Comparison of ENCODE assay signal across 8 cellular contexts in the genomic region with DNA sequence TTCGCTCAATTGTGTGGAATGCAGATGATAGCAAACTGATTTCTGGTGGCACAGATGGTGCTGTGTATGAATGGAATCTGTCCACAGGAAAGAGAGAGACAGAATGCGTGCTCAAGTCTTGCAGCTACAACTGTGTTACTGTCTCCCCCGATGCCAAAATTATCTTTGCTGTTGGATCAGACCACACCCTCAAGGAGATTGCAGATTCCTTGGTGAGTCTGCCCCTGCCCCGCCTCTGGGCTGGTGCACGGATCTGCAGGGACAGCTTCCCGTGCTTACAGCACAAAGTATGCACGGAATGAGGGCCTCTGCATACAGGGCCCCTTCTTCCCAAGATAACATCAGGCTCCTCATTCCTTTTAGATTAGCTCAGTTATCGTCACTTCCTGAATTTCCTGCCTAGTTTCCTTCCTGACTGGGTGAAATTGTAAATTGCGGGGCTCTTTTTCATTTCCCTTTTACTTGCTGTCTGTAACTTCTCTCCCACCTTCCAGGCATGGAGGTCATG. TPM values are rescaled to one million over a fixed set of nuclear protein-coding genes. Genes with fewer than 3 reads are reported as not detected.
DNase-seq lines count a peak whose midpoint lies in the region; ATAC-seq and TF ChIP-seq lines count a peak whose summit lies in the region.

No MANE protein-coding gene starts in this region.

- H3K79me2 ChIP-seq in fibroblast of lung (ENCODE audit: control insufficient read depth, insufficient read depth, low read length): no peaks in the 10 kb centered on the region

- no peaks in the 10 kb centered on the region for H4K20me1 ChIP-seq in fibroblast of lung (ENCODE audit: control insufficient read depth, extremely low read depth, insufficient read depth, low read length)

- no peak for TF ChIP-seq CTCF in fibroblast of lung (conservative IDR thresholded peaks at IDR 0.05 in 1 of 2, IDR thresholded peaks at IDR 0.05 in 1 of 2; ENCODE audit: low read depth in 1 of 2, low read length in 2 of 2)

- peak overlapping the region; percentile 89 for H3K27ac ChIP-seq in fibroblast of lung (ENCODE audit: insufficient read depth, low read length)
- no peak overlapping the region for H3K27ac ChIP-seq in neuronal stem cell (replicated peaks; ENCODE audit: low read length)

- WGBS in neuronal stem cell (ENCODE audit: extremely low coverage in 2 of 2, insufficient read length in 2 of 2, insufficient replicate concordance in 1 of 2), 2 donors: no CpG with 5 or more reads among the region's 9 CpGs

- no peak overlapping the region for H2BK12ac ChIP-seq in neuronal stem cell (ENCODE audit: low read length)

- no peak overlapping the region for H3K14ac ChIP-seq in neuronal stem cell (ENCODE audit: low read length)

- DNase-seq in EH (ENCODE audit: low read depth) (peak; percentile 100), RKO (ENCODE audit: low spot score) (peak; percentile 96), fibroblast of lung (ENCODE audit: low read depth in 2 of 2) (peak; percentile 86 to 98), neuronal stem cell (ENCODE audit: low spot score) (no peak), NCI-H1436 (lab: John Stamatoyannopoulos, UW) (no peak)

- H2AFZ ChIP-seq in fibroblast of lung (ENCODE audit: low read length) (peak overlapping the region; percentile 84), neuronal stem cell (ENCODE audit: low read length) (peak overlapping the region; percentile 83)

- no peak overlapping the region for H2BK5ac ChIP-seq in neuronal stem cell (ENCODE audit: low read length)

- ATAC-seq in GM18868 (IDR thresholded peaks at IDR 0.05; ENCODE audit: unreplicated experiment) (no peak), GM21825 (IDR thresholded peaks at IDR 0.05; ENCODE audit: unreplicated experiment) (no peak), HG03342 (IDR thresholded peaks at IDR 0.05; ENCODE audit: unreplicated experiment) (no peak)

- H3K9me3 ChIP-seq in fibroblast of lung (ENCODE audit: control insufficient read depth, insufficient read depth, low read depth, low read length): no peaks in the 10 kb centered on the region
- H3K9me3 ChIP-seq in neuronal stem cell (replicated peaks in 1 of 2; ENCODE audit: control insufficient read depth in 2 of 2, insufficient read depth in 1 of 2, low read depth in 1 of 2, low read length in 2 of 2): no peaks in the 10 kb centered on the region

- H3K27me3 ChIP-seq in fibroblast of lung (ENCODE audit: control insufficient read depth, insufficient read depth, low read length) (no peaks in the 10 kb centered on the region), neuronal stem cell (ENCODE audit: control insufficient read depth in 3 of 3, insufficient read depth in 3 of 3, low read depth in 1 of 3, low read length in 3 of 3) (no peaks in the 10 kb centered on the region)

- no peak overlapping the region for H2BK120ac ChIP-seq in neuronal stem cell (ENCODE audit: low read depth, low read length)

- no peak overlapping the region for H3K18ac ChIP-seq in neuronal stem cell (ENCODE audit: low read length)

- H4K91ac ChIP-seq in neuronal stem cell (ENCODE audit: low read depth, low read length, poor library complexity): no peak overlapping the region

- no peak overlapping the region for H3K9ac ChIP-seq in fibroblast of lung (ENCODE audit: insufficient read depth, low read length)
- no peak overlapping the region for H3K9ac ChIP-seq in neuronal stem cell (ENCODE audit: low read depth, low read length, poor library complexity)

- no peak overlapping the region for H2AK5ac ChIP-seq in neuronal stem cell (ENCODE audit: low read depth, low read length)

- no peak overlapping the region for H2BK15ac ChIP-seq in neuronal stem cell (ENCODE audit: low read length)

- H3K4me2 ChIP-seq in fibroblast of lung (ENCODE audit: extremely low read depth, insufficient read depth, low read length): peak overlapping the region; percentile 85
- no peak overlapping the region for H3K4me2 ChIP-seq in neuronal stem cell (ENCODE audit: insufficient read depth, low read length, poor library complexity, severe bottlenecking)

- H4K8ac ChIP-seq in neuronal stem cell (ENCODE audit: low read depth, low read length): no peak overlapping the region

- H3K4me3 ChIP-seq in fibroblast of lung (replicated peaks in 1 of 4; ENCODE audit: control extremely low read depth in 1 of 4, insufficient read depth in 1 of 4, low read depth in 3 of 4, low read length in 4 of 4) (peak overlapping the region in 2 of 4 experiments; percentile 26 to 30), neuronal stem cell (ENCODE audit: low read length in 2 of 2) (no peak overlapping the region)

- no peak overlapping the region for H3K4ac ChIP-seq in neuronal stem cell (ENCODE audit: low read length)

- H3K36me3 ChIP-seq in fibroblast of lung (ENCODE audit: control insufficient read depth, insufficient read depth, low read length): no peaks in the 10 kb centered on the region
- H3K36me3 ChIP-seq in neuronal stem cell (replicated peaks in 1 of 2; ENCODE audit: control insufficient read depth in 2 of 2, insufficient read depth in 2 of 2, low read length in 2 of 2): no peaks in the 10 kb centered on the region

- no peaks in the 10 kb centered on the region for H3K79me1 ChIP-seq in neuronal stem cell (ENCODE audit: low read depth, low read length)

- H3K4me1 ChIP-seq in fibroblast of lung (ENCODE audit: control insufficient read depth, extremely low read depth, insufficient read depth, low read length): peaks cover 24% of the 10 kb centered on the region
- peaks cover 8 to 9% of the 10 kb centered on the region in 2 donors for H3K4me1 ChIP-seq in neuronal stem cell (ENCODE audit: control insufficient read depth in 2 of 2, insufficient read depth in 1 of 2, low read depth in 1 of 2, low read length in 2 of 2)

- no peak overlapping the region for H3K23ac ChIP-seq in neuronal stem cell (ENCODE audit: low read depth, low read length, poor library complexity)

RNA-seq across cellular contexts. Expression of a gene that starts 34.6 kb away (rescaled TPM):
- total RNA-seq in fibroblast of lung: under 0.01 and 0.17 TPM in 2 replicates
- 0.09 and 0.22 TPM in 2 replicates for polyA plus RNA-seq in fibroblast of lung
- 0.09 and 0.15 TPM in 2 replicates for polyA plus RNA-seq in fibroblast of lung (2012)
- polyA minus RNA-seq in fibroblast of lung (ENCODE audit: low replicate concordance): not detected in 2 replicates
- polyA plus RNA-seq in neuronal stem cell (2013, experiment 1 of 2): 0.66 TPM
- polyA plus RNA-seq in neuronal stem cell (2013, experiment 2 of 2): 0.47 TPM

RNA-seq across cellular contexts. Expression of a gene that starts 34.7 kb away (rescaled TPM):
- 39.1 and 44.4 TPM in 2 replicates for total RNA-seq in fibroblast of lung
- polyA plus RNA-seq in fibroblast of lung: 52.4 and 81.5 TPM in 2 replicates
- polyA plus RNA-seq in fibroblast of lung (2012): 69.1 and 104 TPM in 2 replicates
- polyA minus RNA-seq in fibroblast of lung (ENCODE audit: low replicate concordance): 22.7 and 35.2 TPM in 2 replicates
- polyA plus RNA-seq in neuronal stem cell (2013, experiment 1 of 2): 50.5 TPM
- polyA plus RNA-seq in neuronal stem cell (2013, experiment 2 of 2): 50.6 TPM

Comparison
In these comparisons a context has a peak if more than half of its experiments do, and no peak if none do; other contexts are left out.
1. DNase-seq: peak in EH (single experiment), RKO (single experiment) and fibroblast of lung (2 of 2); none in neuronal stem cell (single experiment) and NCI-H1436 (single experiment).